In the genomic region with DNA sequence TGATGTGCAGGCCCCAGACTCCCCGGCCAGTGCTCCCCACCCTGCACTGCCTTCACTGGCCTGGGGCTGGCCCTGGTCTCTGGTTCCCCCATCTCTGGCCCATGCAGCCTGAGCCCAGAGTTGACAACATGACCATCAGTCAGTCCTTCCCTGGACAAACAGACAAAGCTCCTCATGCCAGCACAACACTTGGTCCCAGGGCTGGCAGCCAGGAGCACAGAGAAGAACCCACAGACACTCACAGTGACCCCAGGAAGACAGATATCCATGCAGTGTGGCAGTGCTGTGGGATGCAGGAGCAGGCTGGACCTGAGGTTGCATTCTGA, we compare ENCODE assay signal across 25 cellular contexts. TPM values are rescaled to one million over a fixed set of nuclear protein-coding genes. Genes with fewer than 3 reads are reported as not detected.
"Had no signal": no experiment of that assay in that cellular context is flagged by ENCODE, and none has a peak within 500 bp of the region (broad histone marks: within the 10 kb centered on the region; RNA-seq: fewer than 3 reads in every experiment).

No MANE protein-coding gene starts in this region.

- H3K36me3 Mint-ChIP-seq: activated naive CD4-positive, alpha-beta T cell treated with anti-CD3 and anti-CD28 coated beads, Interleukin-2, amount 50 U/mL, for 72 hours had no signal

- FAIRE-seq: bronchial epithelial cell had no signal

- H3K36me3 ChIP-seq: ascending aorta, MG63 had no signal

- H3K4me3 ChIP-seq: ascending aorta, body of pancreas, MG63 had no signal

- ATAC-seq: activated CD8-positive, alpha-beta T cell treated with anti-CD3 and anti-CD28 coated beads, Interleukin-2, amount 10 ng/mL, durations not matched to agents 7 days and 5 days; activated naive CD4-positive, alpha-beta T cell treated with anti-CD3 and anti-CD28 coated beads, Interleukin-2, amount 50 U/mL, for 72 hours; activated naive CD8-positive, alpha-beta T cell treated with anti-CD3 and anti-CD28 coated beads, Interleukin-2, amount 50 U/mL, for 24 hours; activated T-cell treated with anti-CD3 and anti-CD28 coated beads, Interleukin-2, amount 50 U/mL, for 4 hours; body of pancreas had no signal

- H3K27ac ChIP-seq: ascending aorta, body of pancreas had no signal

- H3K4me1 ChIP-seq: ascending aorta, body of pancreas had no signal

- H3K27me3 ChIP-seq: ascending aorta, body of pancreas, MG63 had no signal

- H3K4me3 Mint-ChIP-seq: activated CD8-positive, alpha-beta T cell treated with anti-CD3 and anti-CD28 coated beads, Interleukin-2, amount 10 ng/mL, durations not matched to agents 7 days and 5 days; activated naive CD8-positive, alpha-beta T cell treated with anti-CD3 and anti-CD28 coated beads, Interleukin-2, amount 50 U/mL, for 24 hours; activated T-cell treated with anti-CD3 and anti-CD28 coated beads, Interleukin-2, amount 50 U/mL, for 4 hours; T-helper 1 cell treated with Interleukin-12 subunit alpha and Interleukin-12 subunit beta and Interleukin-4 antibody, amounts not matched to agents 30 μg/mL and 1 μg/mL, for 36 hours had no signal

- H3K9me3 ChIP-seq: ascending aorta, body of pancreas, MG63 had no signal

- H3K9me3 Mint-ChIP-seq: activated naive CD4-positive, alpha-beta T cell treated with anti-CD3 and anti-CD28 coated beads, Interleukin-2, amount 50 U/mL, for 72 hours; activated naive CD8-positive, alpha-beta T cell treated with anti-CD3 and anti-CD28 coated beads, Interleukin-2, amount 50 U/mL, for 24 hours; activated T-cell treated with anti-CD3 and anti-CD28 coated beads, Interleukin-2, amount 50 U/mL, for 4 hours; T-helper 1 cell treated with Interleukin-12 subunit alpha and Interleukin-12 subunit beta and Interleukin-4 antibody, amounts not matched to agents 30 μg/mL and 1 μg/mL, for 36 hours had no signal

- H3K4me1 Mint-ChIP-seq: activated naive CD8-positive, alpha-beta T cell treated with anti-CD3 and anti-CD28 coated beads, Interleukin-2, amount 50 U/mL, for 24 hours had no signal

- H3K27ac Mint-ChIP-seq: activated CD8-positive, alpha-beta T cell treated with anti-CD3 and anti-CD28 coated beads, Interleukin-2, amount 10 ng/mL, durations not matched to agents 7 days and 5 days; activated naive CD4-positive, alpha-beta T cell treated with anti-CD3 and anti-CD28 coated beads, Interleukin-2, amount 50 U/mL, for 72 hours; activated naive CD8-positive, alpha-beta T cell treated with anti-CD3 and anti-CD28 coated beads, Interleukin-2, amount 50 U/mL, for 24 hours; T-helper 1 cell treated with Interleukin-12 subunit alpha and Interleukin-12 subunit beta and Interleukin-4 antibody, amounts not matched to agents 30 μg/mL and 1 μg/mL, for 36 hours had no signal

- DNase-seq: activated CD4-positive, alpha-beta T cell treated with anti-CD3 and anti-CD28 coated beads for 48 hours; activated CD4-positive, alpha-beta T cell treated with anti-CD3 and anti-CD28 coated beads, Interleukin-2, amount 50 U/mL, for 4 hours; activated CD4-positive, CD25-positive, alpha-beta regulatory T cell treated with anti-CD3 and anti-CD28 coated beads, Interleukin-2, amount 50 U/mL, for 72 hours; activated CD8-positive, alpha-beta T cell treated with anti-CD3 and anti-CD28 coated beads, Interleukin-2, amount 10 ng/mL, durations not matched to agents 7 days and 5 days; activated naive CD4-positive, alpha-beta T cell treated with Interleukin-2 at 50 U/mL for 16 hours; activated naive CD8-positive, alpha-beta T cell treated with anti-CD3 and anti-CD28 coated beads, Interleukin-2, amount 50 U/mL, for 24 hours; activated T-cell treated with anti-CD3 and anti-CD28 coated beads, Interleukin-2, amount 50 U/mL, for 4 hours; amniotic stem cell; MG63; MV-4-11; NCI-H1092 treated with DMSO at 0.1 percent for 48 hours; NCI-H1417 treated with DMSO at 0.1 percent for 48 hours; NCI-H1694; NCI-H2029; NCI-H2107; NCI-H510A; NCI-H526 treated with DMSO at 0.1 percent for 48 hours; NCI-H82; RPMI8226; SHP77 treated with DMSO at 0.1 percent for 48 hours had no signal

RNA-seq across cellular contexts. Expression of a gene that starts 8.0 kb away (rescaled TPM):
- total RNA-seq: ascending aorta had no signal
